8 cellular contexts compared by ENCODE assay signal in the genomic region with DNA sequence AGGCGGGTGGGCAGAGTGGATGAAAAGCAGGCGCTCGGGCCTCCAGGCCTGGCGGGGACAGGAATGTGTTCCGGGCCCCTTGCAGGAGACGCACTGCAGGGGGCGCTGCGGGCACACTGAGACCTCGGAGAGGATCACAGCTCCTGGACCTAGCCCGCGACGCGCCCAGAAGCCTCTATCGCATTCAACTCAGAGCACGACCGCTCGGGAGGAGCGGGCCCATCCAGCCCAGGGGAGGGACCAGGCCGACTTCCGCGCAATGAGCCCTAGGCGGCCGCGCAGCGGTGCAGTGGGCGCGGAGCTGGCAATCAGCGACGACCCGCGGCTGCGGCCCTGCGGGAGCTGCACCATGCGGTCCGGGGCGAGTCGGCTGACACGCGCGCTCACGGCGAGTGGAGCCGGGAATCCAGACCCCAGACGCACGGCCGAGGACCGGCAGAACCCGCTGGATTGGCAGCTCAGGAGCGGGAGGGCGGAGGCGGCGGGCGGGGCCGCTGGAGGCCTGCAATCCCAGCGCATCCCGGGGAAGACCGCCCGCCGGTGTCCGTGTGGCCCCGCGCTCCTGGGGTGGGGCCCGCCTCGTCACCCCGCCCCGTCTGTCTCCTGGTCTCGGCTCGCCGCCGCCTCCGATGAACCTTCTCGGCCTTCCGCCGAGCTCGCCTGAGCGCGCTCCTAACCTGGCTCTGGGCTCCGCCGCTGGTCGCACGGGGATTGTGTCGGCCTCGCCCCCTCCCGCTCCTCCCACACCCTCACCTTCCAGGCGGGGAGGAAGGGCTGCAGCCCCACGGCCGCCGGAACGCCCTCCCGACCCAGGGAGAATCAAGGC. TPM values are rescaled to one million over a fixed set of nuclear protein-coding genes. Genes with fewer than 3 reads are reported as not detected.
DNase-seq lines count a peak whose midpoint lies in the region; TF ChIP-seq lines count a peak whose summit lies in the region.

No MANE protein-coding gene starts in this region.

- intact Hi-C loops in stomach (cut with DNase I; ENCODE audit: low total_unique reads) = loop anchor here (5.0 kb wide), 1 partner anchor 187 kb away; no protein-coding TSS in a partner anchor

- in situ Hi-C loops in HAP-1 (cut with MboI; ENCODE audit: low sequenced_read_pairs) = loop anchor here (5.0 kb wide), 1 partner anchor 187 kb away; no protein-coding TSS in a partner anchor

- 0 to 1% (median 0%) methylated on average over 13 to 90 of the region's 90 CpGs for WGBS in stomach, 5 donors

- TF ChIP-seq CTCF in foreskin fibroblast (IDR thresholded peaks at IDR 0.05; ENCODE audit: low read depth, low read length) = peak; percentile 92
- peak; percentile 99 for TF ChIP-seq CTCF in neural crest cell (conservative IDR thresholded peaks at IDR 0.05)
- peak in 5 of 7 experiments; percentile 90 to 93 (median 91) for TF ChIP-seq CTCF in stomach (IDR thresholded peaks at IDR 0.05)

- H3K36me3 Mint-ChIP-seq in neural crest cell (ENCODE audit: low read depth) = no peaks in the 10 kb centered on the region

- no peaks in the 10 kb centered on the region for H3K9me3 ChIP-seq in HAP-1
- H3K9me3 ChIP-seq in stomach = no peaks in the 10 kb centered on the region

- H3K4me1 ChIP-seq in HAP-1 (no peaks in the 10 kb centered on the region; the same call in 1 of the 2 replicates), stomach (peaks cover 23 to 40% (median 38%) of the 10 kb centered on the region in 4 donors)

- H3K4me3 Mint-ChIP-seq in neural crest cell = peak overlapping the region; percentile 81

- peak; percentile 77 for TF ChIP-seq POLR2A in Raji (IDR thresholded peaks at IDR 0.05; ENCODE audit: insufficient read depth, low read depth, low read length)
- no peak for TF ChIP-seq POLR2A in stomach (IDR thresholded peaks at IDR 0.05)

- no peaks in the 10 kb centered on the region for H3K9me3 Mint-ChIP-seq in neural crest cell

- DNase-seq in GF-D8 (lab: John Stamatoyannopoulos, UW) = peak; percentile 73
- DNase-seq in HAP-1 (ENCODE audit: low spot score in 2 of 2) = peak; percentile 93 to 98
- peak; percentile 95 for DNase-seq in M059J (ENCODE audit: low read depth)
- peak; percentile 97 for DNase-seq in activated effector memory CD4-positive, alpha-beta T cell treated with anti-CD3 and anti-CD28 coated beads, Interleukin-2, amount 50 U/mL, for 16 hours
- DNase-seq in foreskin fibroblast = peak; percentile 90 to 97
- DNase-seq in neural crest cell (ENCODE audit: low read depth, low spot score) = peak; percentile 97
- peak; percentile 97 for DNase-seq in stomach

- peak overlapping the region; percentile 73 to 91 (median 88) for H3K27ac ChIP-seq in stomach

- H3K36me3 ChIP-seq in HAP-1 (replicated peaks) (no peaks in the 10 kb centered on the region), stomach (no peaks in the 10 kb centered on the region)

- H3K27ac Mint-ChIP-seq in neural crest cell (ENCODE audit: unreplicated experiment) = no peak overlapping the region

- H3K27me3 Mint-ChIP-seq in neural crest cell (ENCODE audit: low read depth) = peaks cover 77% of the 10 kb centered on the region

- peak overlapping the region; percentile 46 for H3K4me3 ChIP-seq in HAP-1
- peak overlapping the region; percentile 56 to 64 for H3K4me3 ChIP-seq in foreskin fibroblast (ENCODE audit: low read depth in 1 of 2, low read length in 2 of 2)
- H3K4me3 ChIP-seq in stomach = peak overlapping the region; percentile 54 to 82 (median 66)

- peaks cover 25% of the 10 kb centered on the region for H3K4me1 Mint-ChIP-seq in neural crest cell

- H3K27me3 ChIP-seq in HAP-1 (ENCODE audit: low read depth) = no peaks in the 10 kb centered on the region
- H3K27me3 ChIP-seq in stomach = peaks cover 0 to 27% (median 3%) of the 10 kb centered on the region in 3 donors

- no peak for TF ChIP-seq EP300 in stomach (IDR thresholded peaks at IDR 0.05)

RNA-seq across cellular contexts. Expression of gene GRID1, which starts 33.5 kb away (rescaled TPM):
- total RNA-seq in M059J (2014; rRNA removed; shearing (Covaris generic)) = not detected in 2 replicates
- total RNA-seq in neural crest cell (1.1 and 1.2 TPM in 2 replicates), stomach (1 to 10 TPM in 4 of 5 donors, not detected in 1; 1.0 to 8.5 (median 1.9) TPM)
- under 1 TPM; 0.31 to 0.63 (median 0.50) TPM for polyA plus RNA-seq in stomach

Comparison
In these comparisons a context has a peak if more than half of its experiments do, and no peak if none do; other contexts are left out.
1. Peak in every context shown above with its lines: DNase-seq, H3K4me3 ChIP-seq and H3K27ac ChIP-seq.